1 cellular context compared by ENCODE assay signal in the genomic region with DNA sequence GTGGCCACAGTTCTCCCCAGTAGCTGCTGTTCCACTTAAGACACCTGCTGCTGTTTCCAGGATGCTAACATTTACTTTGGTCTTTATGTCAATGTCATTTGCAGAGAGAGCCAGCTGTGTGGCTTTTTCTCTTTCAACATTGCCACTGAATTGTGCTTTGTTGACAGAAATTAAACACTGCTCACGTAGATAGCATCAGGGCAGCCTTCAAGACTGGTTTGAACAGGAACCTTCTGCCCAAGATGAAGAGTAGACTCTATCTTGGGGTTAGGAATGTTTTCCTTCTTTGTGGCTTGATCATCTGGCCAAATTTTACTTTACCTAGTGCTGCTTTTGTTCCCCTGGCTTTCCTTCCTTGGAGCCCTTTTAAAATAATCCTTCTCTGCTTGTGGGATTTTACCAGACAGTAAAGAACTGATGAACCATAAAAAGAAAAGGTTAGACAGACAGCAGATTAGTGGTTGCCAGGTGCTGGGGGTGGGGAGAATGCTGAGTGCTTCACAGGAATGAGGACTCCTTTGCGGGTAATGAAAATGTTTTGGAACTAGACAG.
TF ChIP-seq lines count a peak whose summit lies in the region.

No MANE protein-coding gene starts in this region.

TF ChIP-seq in HepG2, 621 proteins besides CTCF, POLR2A, EP300 and RAD21 (continued from another document and continues in another):
- TF ChIP-seq, protein P1, sequence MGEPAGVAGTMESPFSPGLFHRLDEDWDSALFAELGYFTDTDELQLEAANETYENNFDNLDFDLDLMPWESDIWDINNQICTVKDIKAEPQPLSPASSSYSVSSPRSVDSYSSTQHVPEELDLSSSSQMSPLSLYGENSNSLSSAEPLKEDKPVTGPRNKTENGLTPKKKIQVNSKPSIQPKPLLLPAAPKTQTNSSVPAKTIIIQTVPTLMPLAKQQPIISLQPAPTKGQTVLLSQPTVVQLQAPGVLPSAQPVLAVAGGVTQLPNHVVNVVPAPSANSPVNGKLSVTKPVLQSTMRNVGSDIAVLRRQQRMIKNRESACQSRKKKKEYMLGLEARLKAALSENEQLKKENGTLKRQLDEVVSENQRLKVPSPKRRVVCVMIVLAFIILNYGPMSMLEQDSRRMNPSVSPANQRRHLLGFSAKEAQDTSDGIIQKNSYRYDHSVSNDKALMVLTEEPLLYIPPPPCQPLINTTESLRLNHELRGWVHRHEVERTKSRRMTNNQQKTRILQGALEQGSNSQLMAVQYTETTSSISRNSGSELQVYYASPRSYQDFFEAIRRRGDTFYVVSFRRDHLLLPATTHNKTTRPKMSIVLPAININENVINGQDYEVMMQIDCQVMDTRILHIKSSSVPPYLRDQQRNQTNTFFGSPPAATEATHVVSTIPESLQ (CRISPR knock-in tag; conservative IDR thresholded peaks at IDR 0.05): no peak
- TF ChIP-seq KLF9 (CRISPR knock-in tag; IDR thresholded peaks at IDR 0.05; ENCODE audit: low read depth) (no peak), CCDC6 (CRISPR knock-in tag; IDR thresholded peaks at IDR 0.05) (no peak), ZNF207 (IDR thresholded peaks at IDR 0.05; ENCODE audit: borderline replicate concordance) (no peak), ZNF224 (CRISPR knock-in tag; IDR thresholded peaks at IDR 0.05) (no peak), DPF2 (CRISPR knock-in tag; IDR thresholded peaks at IDR 0.05; ENCODE audit: borderline replicate concordance, low read depth) (peak; percentile 71), ASH2L (IDR thresholded peaks at IDR 0.05; ENCODE audit: insufficient read length, low read depth, low read length) (no peak), ZNF136 (CRISPR knock-in tag; IDR thresholded peaks at IDR 0.05; ENCODE audit: low read depth) (0 out of 2 replicates have a peak, but pooled peaks have one; percentile 39), ESRRA (CRISPR knock-in tag; IDR thresholded peaks at IDR 0.05; ENCODE audit: low read depth) (no peak), ZSCAN21 (CRISPR knock-in tag; IDR thresholded peaks at IDR 0.05; ENCODE audit: borderline replicate concordance) (no peak), SAP130 (CRISPR knock-in tag; IDR thresholded peaks at IDR 0.05; ENCODE audit: low read depth) (peak; percentile 90), MYC (CRISPR knock-in tag; IDR thresholded peaks at IDR 0.05; ENCODE audit: borderline replicate concordance) (no peak), ZNF280B (CRISPR knock-in tag; IDR thresholded peaks at IDR 0.05; ENCODE audit: borderline replicate concordance) (no peak), MNT (IDR thresholded peaks at IDR 0.05) (no peak), ZNF124 (CRISPR knock-in tag; IDR thresholded peaks at IDR 0.05) (0 out of 2 replicates have a peak, but pooled peaks have one; percentile 28), ETV5 (CRISPR knock-in tag; IDR thresholded peaks at IDR 0.05; ENCODE audit: borderline replicate concordance) (peak; percentile 13; the same call in 1 of the 2 replicates), RBAK (CRISPR knock-in tag; IDR thresholded peaks at IDR 0.05) (no peak), HDAC1 (CRISPR knock-in tag; IDR thresholded peaks at IDR 0.05) (peak; percentile 50; the same call in 1 of the 2 replicates), ZNF530 (CRISPR knock-in tag; IDR thresholded peaks at IDR 0.05; ENCODE audit: low read depth) (no peak), ZNF782 (CRISPR knock-in tag; IDR thresholded peaks at IDR 0.05; ENCODE audit: borderline replicate concordance) (no peak), PCBP1 (IDR thresholded peaks at IDR 0.05; ENCODE audit: borderline replicate concordance, low read depth, low read length) (no peak), ZNF710 (CRISPR knock-in tag; IDR thresholded peaks at IDR 0.05; ENCODE audit: borderline replicate concordance) (peak; percentile 79; the same call in 1 of the 2 replicates), THYN1 (CRISPR knock-in tag; IDR thresholded peaks at IDR 0.05; ENCODE audit: borderline replicate concordance, low read depth) (no peak), ZMYM3 (CRISPR knock-in tag; IDR thresholded peaks at IDR 0.05) (0 out of 2 replicates have a peak, but pooled peaks have one; percentile 57), ZSCAN30 (CRISPR knock-in tag; IDR thresholded peaks at IDR 0.05) (no peak), BRF2 (CRISPR knock-in tag; IDR thresholded peaks at IDR 0.05) (no peak), ZBTB38 (CRISPR knock-in tag; IDR thresholded peaks at IDR 0.05) (no peak), SSRP1 (CRISPR knock-in tag; IDR thresholded peaks at IDR 0.05) (no peak), MLLT10 (CRISPR knock-in tag; IDR thresholded peaks at IDR 0.05) (no peak), GABPB1 (CRISPR knock-in tag; IDR thresholded peaks at IDR 0.05) (no peak), ARNT2 (CRISPR knock-in tag; IDR thresholded peaks at IDR 0.05; ENCODE audit: low read depth) (no peak), MED1 (CRISPR knock-in tag; IDR thresholded peaks at IDR 0.05) (peak; percentile 82), KLF12 (CRISPR knock-in tag; IDR thresholded peaks at IDR 0.05; ENCODE audit: borderline replicate concordance) (no peak), MED8 (CRISPR knock-in tag; IDR thresholded peaks at IDR 0.05; ENCODE audit: insufficient replicate concordance) (peak; percentile 41), ATF2 (CRISPR knock-in tag; IDR thresholded peaks at IDR 0.05) (0 out of 2 replicates have a peak, but pooled peaks have one; percentile 53), SMARCC2 (IDR thresholded peaks at IDR 0.05) (no peak), ZBTB7B (CRISPR knock-in tag; IDR thresholded peaks at IDR 0.05) (no peak), ERF (CRISPR knock-in tag; IDR thresholded peaks at IDR 0.05) (no peak), TRAFD1 (CRISPR knock-in tag; IDR thresholded peaks at IDR 0.05; ENCODE audit: borderline replicate concordance) (no peak), ZNF451 (CRISPR knock-in tag; IDR thresholded peaks at IDR 0.05) (no peak), YEATS4 (CRISPR knock-in tag; IDR thresholded peaks at IDR 0.05; ENCODE audit: borderline replicate concordance) (no peak)
- TF ChIP-seq, protein P2, sequence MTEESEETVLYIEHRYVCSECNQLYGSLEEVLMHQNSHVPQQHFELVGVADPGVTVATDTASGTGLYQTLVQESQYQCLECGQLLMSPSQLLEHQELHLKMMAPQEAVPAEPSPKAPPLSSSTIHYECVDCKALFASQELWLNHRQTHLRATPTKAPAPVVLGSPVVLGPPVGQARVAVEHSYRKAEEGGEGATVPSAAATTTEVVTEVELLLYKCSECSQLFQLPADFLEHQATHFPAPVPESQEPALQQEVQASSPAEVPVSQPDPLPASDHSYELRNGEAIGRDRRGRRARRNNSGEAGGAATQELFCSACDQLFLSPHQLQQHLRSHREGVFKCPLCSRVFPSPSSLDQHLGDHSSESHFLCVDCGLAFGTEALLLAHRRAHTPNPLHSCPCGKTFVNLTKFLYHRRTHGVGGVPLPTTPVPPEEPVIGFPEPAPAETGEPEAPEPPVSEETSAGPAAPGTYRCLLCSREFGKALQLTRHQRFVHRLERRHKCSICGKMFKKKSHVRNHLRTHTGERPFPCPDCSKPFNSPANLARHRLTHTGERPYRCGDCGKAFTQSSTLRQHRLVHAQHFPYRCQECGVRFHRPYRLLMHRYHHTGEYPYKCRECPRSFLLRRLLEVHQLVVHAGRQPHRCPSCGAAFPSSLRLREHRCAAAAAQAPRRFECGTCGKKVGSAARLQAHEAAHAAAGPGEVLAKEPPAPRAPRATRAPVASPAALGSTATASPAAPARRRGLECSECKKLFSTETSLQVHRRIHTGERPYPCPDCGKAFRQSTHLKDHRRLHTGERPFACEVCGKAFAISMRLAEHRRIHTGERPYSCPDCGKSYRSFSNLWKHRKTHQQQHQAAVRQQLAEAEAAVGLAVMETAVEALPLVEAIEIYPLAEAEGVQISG (CRISPR knock-in tag; IDR thresholded peaks at IDR 0.05): no peak
- TF ChIP-seq, protein P3, sequence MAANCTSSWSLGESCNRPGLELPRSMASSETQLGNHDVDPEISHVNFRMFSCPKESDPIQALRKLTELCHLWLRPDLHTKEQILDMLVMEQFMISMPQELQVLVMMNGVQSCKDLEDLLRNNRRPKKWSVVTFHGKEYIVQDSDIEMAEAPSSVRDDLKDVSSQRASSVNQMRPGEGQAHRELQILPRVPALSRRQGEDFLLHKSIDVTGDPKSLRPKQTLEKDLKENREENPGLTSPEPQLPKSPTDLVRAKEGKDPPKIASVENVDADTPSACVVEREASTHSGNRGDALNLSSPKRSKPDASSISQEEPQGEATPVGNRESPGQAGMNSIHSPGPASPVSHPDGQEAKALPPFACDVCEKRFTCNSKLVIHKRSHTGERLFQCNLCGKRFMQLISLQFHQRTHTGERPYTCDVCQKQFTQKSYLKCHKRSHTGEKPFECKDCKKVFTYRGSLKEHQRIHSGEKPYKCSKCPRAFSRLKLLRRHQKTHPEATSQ (CRISPR knock-in tag; IDR thresholded peaks at IDR 0.05; ENCODE audit: borderline replicate concordance): no peak
- TF ChIP-seq, protein P4, sequence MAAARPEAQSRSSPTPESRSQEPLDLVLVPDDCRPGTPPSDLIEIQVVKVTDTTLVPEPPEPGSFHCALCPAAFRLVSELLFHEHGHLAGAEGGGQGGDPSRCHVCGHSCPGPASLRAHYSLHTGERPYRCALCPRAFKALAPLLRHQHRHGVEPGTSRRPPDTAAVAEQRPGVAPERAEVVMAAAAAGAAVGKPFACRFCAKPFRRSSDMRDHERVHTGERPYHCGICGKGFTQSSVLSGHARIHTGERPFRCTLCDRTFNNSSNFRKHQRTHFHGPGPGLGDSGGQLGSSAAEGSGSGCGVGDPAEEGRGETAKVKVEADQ (CRISPR knock-in tag; IDR thresholded peaks at IDR 0.05; ENCODE audit: borderline replicate concordance): no peak
